Comparison of ENCODE assay signal across 17 cellular contexts in the genomic region with DNA sequence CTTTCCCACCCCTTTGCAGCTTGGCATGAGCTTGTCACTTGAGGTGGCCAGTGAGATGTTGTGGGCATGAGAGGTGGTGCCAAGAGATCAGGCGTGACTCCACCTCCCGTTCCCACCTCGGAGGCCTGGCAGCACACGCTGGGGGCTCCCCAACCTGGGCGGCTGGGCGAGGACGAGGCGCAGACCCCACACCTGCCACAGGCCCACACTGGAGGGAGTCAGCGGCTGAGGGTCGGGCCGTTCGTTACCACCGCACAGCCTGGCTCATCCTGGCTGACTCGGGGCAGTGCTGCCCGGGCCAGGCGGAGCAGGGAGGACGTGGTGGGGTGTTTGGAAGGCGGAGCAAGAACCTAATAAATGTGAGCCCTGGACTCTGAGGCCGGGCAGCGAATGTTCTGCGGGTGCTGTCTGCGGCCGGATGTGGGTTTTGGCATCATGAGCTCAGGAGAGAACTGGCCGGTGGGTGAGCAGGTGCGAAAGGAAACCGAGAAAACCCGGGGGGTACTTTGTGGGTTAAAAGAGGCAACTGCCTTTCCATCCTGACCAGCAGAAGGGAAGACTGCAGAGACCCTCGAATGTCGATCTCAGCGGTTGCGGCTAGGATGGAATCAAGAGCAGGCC. TPM values are rescaled to one million over a fixed set of nuclear protein-coding genes. Genes with fewer than 3 reads are reported as not detected.
DNase-seq lines count a peak whose midpoint lies in the region; ATAC-seq, FAIRE-seq and TF ChIP-seq lines count a peak whose summit lies in the region.
"Had no signal": no experiment of that assay in that cellular context is flagged by ENCODE, and none has a peak within 500 bp of the region (broad histone marks: within the 10 kb centered on the region; RNA-seq: fewer than 3 reads in every experiment).

No MANE protein-coding gene starts in this region.

- no peak for TF ChIP-seq CTCF in activated CD8-positive, alpha-beta T cell treated with anti-CD3 and anti-CD28 coated beads for 36 hours (IDR thresholded peaks at IDR 0.05)

- peak overlapping the region; percentile 68 for H3K27ac Mint-ChIP-seq in activated CD8-positive, alpha-beta T cell treated with anti-CD3 and anti-CD28 coated beads for 36 hours

- no peaks in the 10 kb centered on the region for H3K27me3 ChIP-seq in BLaER1
- H3K27me3 ChIP-seq: ascending aorta, heart right ventricle, SJSA1 had no signal

- H3K4me2 ChIP-seq in BLaER1: peak overlapping the region; percentile 91

- 0 out of 2 replicates have a peak, but pooled peaks cover 6% of the 10 kb centered on the region for H3K9me3 ChIP-seq in BLaER1
- H3K9me3 ChIP-seq: ascending aorta, heart right ventricle, SJSA1 had no signal

- H3K27me3 Mint-ChIP-seq in activated CD8-positive, alpha-beta T cell treated with anti-CD3 and anti-CD28 coated beads for 36 hours: no peaks in the 10 kb centered on the region

- peaks cover 65% of the 10 kb centered on the region for H3K4me1 Mint-ChIP-seq in activated CD8-positive, alpha-beta T cell treated with anti-CD3 and anti-CD28 coated beads for 36 hours (ENCODE audit: low read depth)

- H3K36me3 Mint-ChIP-seq in activated CD8-positive, alpha-beta T cell treated with anti-CD3 and anti-CD28 coated beads for 36 hours (ENCODE audit: low read depth): peaks cover 3% of the 10 kb centered on the region

- intact Hi-C loops in activated CD8-positive, alpha-beta T cell treated with anti-CD3 and anti-CD28 coated beads for 36 hours (cut with micrococcal nuclease): no loop called here

- POLR2A ChIA-PET in activated CD8-positive, alpha-beta T cell treated with anti-CD3 and anti-CD28 coated beads for 36 hours (lab: Charles Lee): interaction anchor here (1.0 to 5.8 kb wide), 9 partner anchors 9 to 47 kb away, joined by 3 to 30 read pairs (median 8); a partner anchor contains a TSS

- DNase-seq in GM18507 (ENCODE audit: extremely low spot score, insufficient read length, low read depth) (no peak), mesenteric fat pad (ENCODE audit: low spot score) (peak; percentile 74), middle frontal gyrus (ENCODE audit: extremely low spot score, low spot score) (no peak)
- peak; percentile 75 for DNase-seq in activated CD8-positive, alpha-beta T cell treated with anti-CD3 and anti-CD28 coated beads for 36 hours
- DNase-seq: C1 segment of cervical spinal cord, HCEC 1CT, heart right ventricle, NCI-H446 had no signal

- peaks cover 92% of the 10 kb centered on the region for H3K4me1 ChIP-seq in BLaER1

- H3K9me3 Mint-ChIP-seq in activated CD8-positive, alpha-beta T cell treated with anti-CD3 and anti-CD28 coated beads for 36 hours: peaks cover 3% of the 10 kb centered on the region

- peak overlapping the region; percentile 39; the same call in 1 of the 2 replicates for H3K4me3 ChIP-seq in BLaER1
- H3K4me3 ChIP-seq: ascending aorta, heart right ventricle, lung, SJSA1 had no signal

- H3K36me3 ChIP-seq in BLaER1: no peaks in the 10 kb centered on the region
- H3K36me3 ChIP-seq: ascending aorta, heart right ventricle, SJSA1 had no signal

- H4K20me1 ChIP-seq in BLaER1: no peaks in the 10 kb centered on the region

- no peak for ATAC-seq in activated CD8-positive, alpha-beta T cell treated with anti-CD3 and anti-CD28 coated beads for 36 hours
- ATAC-seq in GM21447 (IDR thresholded peaks at IDR 0.05; ENCODE audit: unreplicated experiment): no peak
- ATAC-seq in GM21423 (IDR thresholded peaks at IDR 0.05; ENCODE audit: unreplicated experiment): no peak
- no peak for ATAC-seq in HG02623 (IDR thresholded peaks at IDR 0.05; ENCODE audit: unreplicated experiment)
- ATAC-seq: heart right ventricle had no signal

- peak overlapping the region; percentile 58 for H3K9ac ChIP-seq in BLaER1

- peak overlapping the region; percentile 74 for H3K27ac ChIP-seq in BLaER1
- H3K27ac ChIP-seq: ascending aorta, SJSA1 had no signal

- CTCF ChIA-PET in activated CD8-positive, alpha-beta T cell treated with anti-CD3 and anti-CD28 coated beads for 36 hours (lab: Charles Lee): interaction anchor here (0.9 to 2.8 kb wide), 8 partner anchors 9 to 58 kb away, joined by 3 to 15 read pairs (median 4); no protein-coding TSS in a partner anchor

- peak overlapping the region; percentile 28 for H3K4me3 Mint-ChIP-seq in activated CD8-positive, alpha-beta T cell treated with anti-CD3 and anti-CD28 coated beads for 36 hours

- FAIRE-seq in GM18507 (lab: Jason Lieb, UNC): peak; percentile 86

RNA-seq across cellular contexts. Expression of a gene that starts 10.1 kb away (rescaled TPM):
- total RNA-seq in activated CD8-positive, alpha-beta T cell treated with anti-CD3 and anti-CD28 coated beads for 36 hours: 10 to 100 TPM; 52.8 to 58.0 TPM
- 964 TPM for total RNA-seq in mesenteric fat pad

RNA-seq across cellular contexts. Expression of a gene that starts 17.0 kb away (rescaled TPM):
- total RNA-seq in activated CD8-positive, alpha-beta T cell treated with anti-CD3 and anti-CD28 coated beads for 36 hours: 100 to 1,000 TPM; 296 to 304 TPM
- 232 TPM for total RNA-seq in mesenteric fat pad

RNA-seq across cellular contexts. Expression of a gene that starts 23.2 kb away (rescaled TPM):
- 100 to 1,000 TPM; 540 to 549 TPM for total RNA-seq in activated CD8-positive, alpha-beta T cell treated with anti-CD3 and anti-CD28 coated beads for 36 hours
- 657 TPM for total RNA-seq in mesenteric fat pad

RNA-seq across cellular contexts. Expression of a gene that starts 31.5 kb away (rescaled TPM):
- not detected for total RNA-seq in activated CD8-positive, alpha-beta T cell treated with anti-CD3 and anti-CD28 coated beads for 36 hours
- total RNA-seq in mesenteric fat pad: not detected
- total RNA-seq: ascending aorta, heart right ventricle, lung, renal cortical epithelial cell, SJSA1, urinary bladder had no signal

RNA-seq across cellular contexts. Expression of a gene that starts 38.5 kb away (rescaled TPM):
- total RNA-seq in activated CD8-positive, alpha-beta T cell treated with anti-CD3 and anti-CD28 coated beads for 36 hours: 1 to 10 TPM; 1.5 to 3.4 TPM
- total RNA-seq in mesenteric fat pad: not detected
- total RNA-seq: ascending aorta, SJSA1 had no signal

Comparison
In these comparisons a context has a peak if more than half of its experiments do, and no peak if none do; other contexts are left out.
1. DNase-seq: peak in activated CD8-positive, alpha-beta T cell treated with anti-CD3 and anti-CD28 coated beads for 36 hours (single experiment) and mesenteric fat pad (single experiment); none in GM18507 (single experiment) and middle frontal gyrus (single experiment).
2. RNA of a gene that starts 10.1 kb away (total RNA-seq): 964 TPM in mesenteric fat pad (single experiment); 52.8 to 58.0 TPM in activated CD8-positive, alpha-beta T cell treated with anti-CD3 and anti-CD28 coated beads for 36 hours; every median in the first group is over 10 times any median in the second.